Comparison of ENCODE assay signal across 8 cellular contexts in the genomic region with DNA sequence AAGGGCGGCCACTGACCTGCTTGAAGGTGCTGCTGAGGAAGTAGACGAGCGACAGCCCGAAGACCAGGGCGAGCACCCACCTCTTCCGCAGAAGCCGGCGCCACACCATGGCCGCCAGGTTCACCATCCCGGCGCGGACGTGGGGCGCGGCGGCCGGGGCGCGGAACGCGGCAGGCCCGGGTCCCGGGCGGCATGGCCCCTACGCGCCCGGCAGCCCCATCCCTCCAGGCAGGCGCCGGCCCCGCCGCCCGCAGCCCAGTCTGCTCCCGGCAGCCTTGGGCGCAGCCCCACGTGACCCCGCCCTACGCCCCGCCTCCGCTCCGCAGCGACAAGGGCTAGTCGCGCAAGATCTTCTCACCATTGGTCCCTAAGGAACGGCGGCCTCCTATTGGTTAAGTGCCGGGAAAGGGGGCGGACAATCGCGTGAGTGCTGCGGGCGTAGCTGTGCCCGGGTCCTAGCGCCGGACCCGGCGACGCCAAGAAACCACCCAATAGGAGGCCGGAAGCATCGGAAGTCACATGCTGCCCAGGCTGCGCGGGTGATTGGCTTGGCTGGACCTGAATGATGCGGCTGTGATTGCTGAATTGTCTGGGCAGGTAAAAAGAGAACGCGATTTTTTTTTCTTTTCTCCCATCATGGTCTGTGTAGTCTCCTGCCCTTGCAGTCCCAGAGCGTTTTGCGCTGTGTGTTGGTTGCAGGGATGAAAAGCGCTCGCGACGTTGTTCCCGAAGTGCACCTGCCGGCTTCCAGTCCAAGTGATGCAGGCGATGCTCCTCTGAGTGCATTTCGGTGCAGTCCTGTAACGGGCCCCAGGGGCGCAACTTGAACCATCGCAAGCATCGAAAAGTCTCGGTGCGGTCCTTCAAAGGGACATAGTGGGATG. TPM values are rescaled to one million over a fixed set of nuclear protein-coding genes. Genes with fewer than 3 reads are reported as not detected.
A peak's percentile ranks its signal among the peaks of the same experiment; 100 is the strongest.
DNase-seq lines count a peak whose midpoint lies in the region; ATAC-seq and TF ChIP-seq lines count a peak whose summit lies in the region.

A gene with protein sequence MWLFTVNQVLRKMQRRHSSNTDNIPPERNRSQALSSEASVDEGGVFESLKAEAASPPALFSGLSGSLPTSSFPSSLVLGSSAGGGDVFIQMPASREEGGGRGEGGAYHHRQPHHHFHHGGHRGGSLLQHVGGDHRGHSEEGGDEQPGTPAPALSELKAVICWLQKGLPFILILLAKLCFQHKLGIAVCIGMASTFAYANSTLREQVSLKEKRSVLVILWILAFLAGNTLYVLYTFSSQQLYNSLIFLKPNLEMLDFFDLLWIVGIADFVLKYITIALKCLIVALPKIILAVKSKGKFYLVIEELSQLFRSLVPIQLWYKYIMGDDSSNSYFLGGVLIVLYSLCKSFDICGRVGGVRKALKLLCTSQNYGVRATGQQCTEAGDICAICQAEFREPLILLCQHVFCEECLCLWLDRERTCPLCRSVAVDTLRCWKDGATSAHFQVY (plus strand): TSS at position 542 of the 884 bp plus-strand sequence. CDS start 2,183 bp downstream, outside the sequence.
A gene with protein sequence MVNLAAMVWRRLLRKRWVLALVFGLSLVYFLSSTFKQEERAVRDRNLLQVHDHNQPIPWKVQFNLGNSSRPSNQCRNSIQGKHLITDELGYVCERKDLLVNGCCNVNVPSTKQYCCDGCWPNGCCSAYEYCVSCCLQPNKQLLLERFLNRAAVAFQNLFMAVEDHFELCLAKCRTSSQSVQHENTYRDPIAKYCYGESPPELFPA (minus strand): TSS at position 296 of the 884 bp plus-strand sequence. CDS start 169 bp downstream, at position 127.

- H3K27me3 Mint-ChIP-seq in naive thymus-derived CD8-positive, alpha-beta T cell, result no peaks in the 10 kb centered on the region

- no peak for TF ChIP-seq CTCF in fibroblast of mammary gland (conservative IDR thresholded peaks at IDR 0.05; ENCODE audit: control insufficient read depth, insufficient read depth, low read depth, low read length)

- DNase-seq in Daoy (ENCODE audit: low read depth) (peak; percentile 100), Karpas-422 (peak; percentile 99), RKO (ENCODE audit: low spot score) (peak; percentile 99), fibroblast of mammary gland (ENCODE audit: low read depth) (peak; percentile 99)
- DNase-seq in activated T-helper 1 cell treated with anti-CD3 and anti-CD28 coated beads, Interleukin-2, amount 50 U/mL, for 16 hours (ENCODE audit: low read depth in 1 of 2, low spot score in 1 of 2), result peak; percentile 96 to 98
- DNase-seq in naive thymus-derived CD8-positive, alpha-beta T cell, result peak; percentile 95 to 99 (median 98)
- peak; percentile 95 to 99 (median 98) for DNase-seq in stimulated activated naive CD4-positive, alpha-beta T cell (lab: John Stamatoyannopoulos, UW)

- peak within 1 kb of the TSS; percentile 84 for H3K4me2 ChIP-seq in Karpas-422 (ENCODE audit: low read depth, low read length, poor library complexity, severe bottlenecking)

- peak; percentile 95 for ATAC-seq in GM21825 (IDR thresholded peaks at IDR 0.05; ENCODE audit: unreplicated experiment)
- ATAC-seq in naive thymus-derived CD8-positive, alpha-beta T cell, result peak; percentile 95

- peaks cover 3 to 23% (median 8%) of the 10 kb centered on the region in 3 donors for H3K36me3 Mint-ChIP-seq in naive thymus-derived CD8-positive, alpha-beta T cell

- peak within 1 kb of the TSS; percentile 78 for H3K9ac ChIP-seq in Karpas-422 (ENCODE audit: low read length)

- no peaks in the 10 kb centered on the region for H3K9me2 ChIP-seq in Karpas-422 (replicated peaks; ENCODE audit: insufficient read depth, low read length)

- H3K4me3 Mint-ChIP-seq in naive thymus-derived CD8-positive, alpha-beta T cell, result peak within 1 kb of the TSS; percentile 93 to 99 (median 96)

- POLR2A ChIA-PET in naive thymus-derived CD8-positive, alpha-beta T cell (lab: Charles Lee), result interaction anchor here (0.5 to 1.0 kb wide), 5 partner anchors 47 to 462 kb away, joined by 3 to 4 read pairs (median 3); no protein-coding TSS in a partner anchor

- peak within 1 kb of the TSS; percentile 80 to 97 (median 92) for H3K27ac Mint-ChIP-seq in naive thymus-derived CD8-positive, alpha-beta T cell

- H3K4me1 ChIP-seq in Karpas-422 (ENCODE audit: low read length), result peaks cover 18% of the 10 kb centered on the region

- peaks cover 55% of the 10 kb centered on the region for H3K79me2 ChIP-seq in Karpas-422 (ENCODE audit: low read length)

- H3K36me3 ChIP-seq in Karpas-422 (ENCODE audit: insufficient read depth, low read length), result peaks cover 8% of the 10 kb centered on the region; the same call in 1 of the 2 replicates

- peaks cover 12% of the 10 kb centered on the region; the same call in 1 of the 2 replicates for H4K20me1 ChIP-seq in Karpas-422 (ENCODE audit: insufficient read depth, low read depth, low read length)

- peak within 1 kb of the TSS; percentile 82 for H3K4me3 ChIP-seq in Karpas-422 (ENCODE audit: low read length)
- H3K4me3 ChIP-seq in fibroblast of mammary gland (ENCODE audit: control insufficient read depth, low read depth, low read length), result peak within 1 kb of the TSS; percentile 93

- peaks cover 21 to 43% (median 39%) of the 10 kb centered on the region in 4 donors for H3K4me1 Mint-ChIP-seq in naive thymus-derived CD8-positive, alpha-beta T cell

- no peaks in the 10 kb centered on the region for H3K9me3 ChIP-seq in Karpas-422 (ENCODE audit: low read length)

- H2AFZ ChIP-seq in Karpas-422 (ENCODE audit: low read length), result peak within 1 kb of the TSS; percentile 92

- no peaks in the 10 kb centered on the region for H3K9me3 Mint-ChIP-seq in naive thymus-derived CD8-positive, alpha-beta T cell

- H3K27ac ChIP-seq in Karpas-422 (ENCODE audit: low read length), result peak within 1 kb of the TSS; percentile 36

- no peaks in the 10 kb centered on the region for H3K27me3 ChIP-seq in Karpas-422 (ENCODE audit: low read length)

RNA-seq across cellular contexts. Expression of the first gene that starts in this region (rescaled TPM):
- 4.6 and 11.4 TPM in 2 replicates for total RNA-seq in Daoy (2014; rRNA removed; shearing (Covaris generic))
- 6.7 and 10.7 TPM in 2 replicates for total RNA-seq in Karpas-422 (2014; rRNA removed; shearing (Covaris generic); ENCODE audit: low replicate concordance)
- 1 to 10 TPM; 6.8 to 7.2 TPM for total RNA-seq in naive thymus-derived CD8-positive, alpha-beta T cell
- polyA plus RNA-seq in naive thymus-derived CD8-positive, alpha-beta T cell, result 1 to 10 TPM; 1.9 to 2.4 (median 2.4) TPM

RNA-seq across cellular contexts. Expression of the second gene that starts in this region (rescaled TPM):
- 38.9 and 53.5 TPM in 2 replicates for total RNA-seq in Daoy (2014; rRNA removed; shearing (Covaris generic))
- total RNA-seq in Karpas-422 (2014; rRNA removed; shearing (Covaris generic); ENCODE audit: low replicate concordance), result 23.0 and 33.3 TPM in 2 replicates
- 10 to 100 TPM; 23.6 to 24.2 TPM for total RNA-seq in naive thymus-derived CD8-positive, alpha-beta T cell
- polyA plus RNA-seq in naive thymus-derived CD8-positive, alpha-beta T cell, result 10 to 100 TPM; 14.6 to 18.9 (median 16.3) TPM

Comparison
In these comparisons a context has a peak if more than half of its experiments do, and no peak if none do; other contexts are left out.
1. Peak in every context shown above with its lines: DNase-seq, ATAC-seq, H3K4me3 ChIP-seq and H3K27ac ChIP-seq.